ENCODE assay signal across 35 cellular contexts in genomic region chr1:210920716-210921694, GRCh38.
"Had no signal": no experiment of that assay in that cellular context is flagged by ENCODE, and none has a peak within 500 bp of the region (broad histone marks: within the 10 kb centered on the region; RNA-seq: fewer than 3 reads in every experiment).

No MANE protein-coding gene starts in this region.

- H3K9me3 ChIP-seq: adrenal gland, gastrocnemius medialis had no signal

- H3K36me3 ChIP-seq: adrenal gland, ascending aorta, breast epithelium, cardiac muscle cell, gastrocnemius medialis, heart left ventricle had no signal

- H3K4me1 Mint-ChIP-seq: activated CD4-positive, alpha-beta T cell treated with anti-CD3 and anti-CD28 coated beads for 36 hours; activated CD4-positive, alpha-beta T cell treated with anti-CD3 and anti-CD28 coated beads, Interleukin-2, amount 10 ng/mL, durations not matched to agents 24 days and 14 days; activated CD8-positive, alpha-beta memory T cell treated with anti-CD3 and anti-CD28 coated beads, Interleukin-2, amount 10 ng/mL, durations not matched to agents 7 days and 5 days; activated naive CD4-positive, alpha-beta T cell treated with anti-CD3 and anti-CD28 coated beads, Interleukin-2, amount 50 U/mL, for 24 hours; activated naive CD8-positive, alpha-beta T cell treated with anti-CD3 and anti-CD28 coated beads for 36 hours; activated naive CD8-positive, alpha-beta T cell treated with anti-CD3 and anti-CD28 coated beads, Interleukin-2, amount 50 U/mL, for 24 hours had no signal

- H3K36me3 Mint-ChIP-seq: activated CD4-positive, alpha-beta memory T cell treated with anti-CD3 and anti-CD28 coated beads for 36 hours; activated CD8-positive, alpha-beta memory T cell treated with anti-CD3 and anti-CD28 coated beads, Interleukin-2, amount 10 ng/mL, durations not matched to agents 7 days and 5 days; activated naive CD4-positive, alpha-beta T cell treated with anti-CD3 and anti-CD28 coated beads, Interleukin-2, amount 50 U/mL, for 24 hours; activated naive CD8-positive, alpha-beta T cell treated with anti-CD3 and anti-CD28 coated beads for 36 hours had no signal

- H3K4me1 ChIP-seq: adrenal gland, ascending aorta, breast epithelium, foreskin keratinocyte, gastrocnemius medialis, heart left ventricle had no signal

- DNase-seq: activated CD4-positive, alpha-beta memory T cell treated with anti-CD3 and anti-CD28 coated beads for 36 hours; activated CD4-positive, alpha-beta T cell treated with anti-CD3 and anti-CD28 coated beads for 36 hours; activated CD4-positive, alpha-beta T cell treated with anti-CD3 and anti-CD28 coated beads, Interleukin-2, amount 10 ng/mL, durations not matched to agents 24 days and 14 days; activated CD4-positive, CD25-positive, alpha-beta regulatory T cell; activated CD4-positive, CD25-positive, alpha-beta regulatory T cell treated with anti-CD3 and anti-CD28 coated beads, Interleukin-2, amount 50 U/mL, for 72 hours; activated CD8-positive, alpha-beta memory T cell treated with anti-CD3 and anti-CD28 coated beads, Interleukin-2, amount 10 ng/mL, durations not matched to agents 7 days and 5 days; activated CD8-positive, alpha-beta memory T cell treated with anti-CD3 and anti-CD28 coated beads, Interleukin-2, amount 50 U/mL, for 4 hours; activated CD8-positive, alpha-beta T cell treated with anti-CD3 and anti-CD28 coated beads, Interleukin-2, amount 10 ng/mL, durations not matched to agents 7 days and 5 days; activated effector memory CD4-positive, alpha-beta T cell treated with anti-CD3 and anti-CD28 coated beads, Interleukin-2, amount 50 U/mL, for 16 hours; activated naive CD4-positive, alpha-beta T cell treated with anti-CD3 and anti-CD28 coated beads for 36 hours; activated naive CD8-positive, alpha-beta T cell treated with anti-CD3 and anti-CD28 coated beads for 36 hours; activated naive CD8-positive, alpha-beta T cell treated with anti-CD3 and anti-CD28 coated beads, Interleukin-2, amount 50 U/mL, for 24 hours; activated T-cell treated with anti-CD3 and anti-CD28 coated beads, Interleukin-2, amount 50 U/mL, for 1 hour; activated T-cell treated with anti-CD3 and anti-CD28 coated beads, Interleukin-2, amount 50 U/mL, for 48 hours; adrenal gland; amygdala; central memory CD4-positive, alpha-beta T cell; cortex of kidney; dermis blood vessel endothelial cell; effector memory CD4-positive, alpha-beta T cell; endodermal cell; foreskin keratinocyte; gastrocnemius medialis; glutamatergic neuron; heart left ventricle; T-helper 1 cell; T-helper 17 cell had no signal

- H3K4me3 ChIP-seq: adrenal gland, ascending aorta, breast epithelium, cardiac muscle cell, gastrocnemius medialis, heart left ventricle had no signal

- H3K27ac ChIP-seq: adrenal gland, ascending aorta, breast epithelium, cardiac muscle cell, foreskin keratinocyte, gastrocnemius medialis, heart left ventricle had no signal

- H3K4me3 Mint-ChIP-seq: activated CD4-positive, alpha-beta memory T cell treated with anti-CD3 and anti-CD28 coated beads for 36 hours; activated CD4-positive, alpha-beta T cell treated with anti-CD3 and anti-CD28 coated beads for 36 hours; activated CD4-positive, alpha-beta T cell treated with anti-CD3 and anti-CD28 coated beads, Interleukin-2, amount 10 ng/mL, durations not matched to agents 24 days and 14 days; activated CD8-positive, alpha-beta memory T cell treated with anti-CD3 and anti-CD28 coated beads, Interleukin-2, amount 10 ng/mL, durations not matched to agents 7 days and 5 days; activated CD8-positive, alpha-beta T cell treated with anti-CD3 and anti-CD28 coated beads, Interleukin-2, amount 10 ng/mL, durations not matched to agents 7 days and 5 days; activated naive CD4-positive, alpha-beta T cell treated with anti-CD3 and anti-CD28 coated beads for 36 hours; activated naive CD4-positive, alpha-beta T cell treated with anti-CD3 and anti-CD28 coated beads, Interleukin-2, amount 50 U/mL, for 24 hours; activated naive CD8-positive, alpha-beta T cell treated with anti-CD3 and anti-CD28 coated beads for 36 hours; activated naive CD8-positive, alpha-beta T cell treated with anti-CD3 and anti-CD28 coated beads, Interleukin-2, amount 50 U/mL, for 24 hours; activated T-helper 1 cell treated with anti-CD3 and anti-CD28 coated beads, Interleukin-12 subunit alpha, Interleukin-12 subunit beta, Interleukin-2, Interleukin-4 antibody, amounts not matched to agents 30 ng/mL and 10 ng/mL and 1 ng/mL, durations not matched to agents 14 hours and 24 hours and 36 hours; brain; endodermal cell; T-helper 17 cell had no signal

- H3K9me3 Mint-ChIP-seq: activated CD4-positive, alpha-beta memory T cell treated with anti-CD3 and anti-CD28 coated beads for 36 hours; activated CD4-positive, alpha-beta T cell treated with anti-CD3 and anti-CD28 coated beads, Interleukin-2, amount 10 ng/mL, durations not matched to agents 24 days and 14 days; activated naive CD4-positive, alpha-beta T cell treated with anti-CD3 and anti-CD28 coated beads for 36 hours; activated naive CD4-positive, alpha-beta T cell treated with anti-CD3 and anti-CD28 coated beads, Interleukin-2, amount 50 U/mL, for 24 hours; activated naive CD8-positive, alpha-beta T cell treated with anti-CD3 and anti-CD28 coated beads for 36 hours; activated naive CD8-positive, alpha-beta T cell treated with anti-CD3 and anti-CD28 coated beads, Interleukin-2, amount 50 U/mL, for 24 hours; activated T-helper 1 cell treated with anti-CD3 and anti-CD28 coated beads, Interleukin-12 subunit alpha, Interleukin-12 subunit beta, Interleukin-2, Interleukin-4 antibody, amounts not matched to agents 30 ng/mL and 10 ng/mL and 1 ng/mL, durations not matched to agents 14 hours and 24 hours and 36 hours; activated T-helper 2 cell treated with anti-CD3 and anti-CD28 coated beads, Interferon-gamma antibody, Interleukin-2, Interleukin-4, amounts not matched to agents 10 μg/mL and 5 μg/mL and 100 μg/mL, durations not matched to agents 14 hours and 24 hours and 36 hours; endodermal cell had no signal

- ATAC-seq: activated CD4-positive, alpha-beta T cell treated with anti-CD3 and anti-CD28 coated beads for 36 hours; activated CD8-positive, alpha-beta memory T cell treated with anti-CD3 and anti-CD28 coated beads, Interleukin-2, amount 10 ng/mL, durations not matched to agents 7 days and 5 days; activated CD8-positive, alpha-beta T cell treated with anti-CD3 and anti-CD28 coated beads, Interleukin-2, amount 10 ng/mL, durations not matched to agents 7 days and 5 days; activated naive CD8-positive, alpha-beta T cell treated with anti-CD3 and anti-CD28 coated beads, Interleukin-2, amount 50 U/mL, for 24 hours; esophagus mucosa; foreskin keratinocyte; gastrocnemius medialis; heart left ventricle; T-helper 17 cell had no signal

- H3K27me3 ChIP-seq: adrenal gland, ascending aorta, breast epithelium, cardiac muscle cell, gastrocnemius medialis, heart left ventricle had no signal

- H3K27ac Mint-ChIP-seq: activated CD4-positive, alpha-beta memory T cell treated with anti-CD3 and anti-CD28 coated beads for 36 hours; activated CD4-positive, alpha-beta T cell treated with anti-CD3 and anti-CD28 coated beads for 36 hours; activated CD4-positive, alpha-beta T cell treated with anti-CD3 and anti-CD28 coated beads, Interleukin-2, amount 10 ng/mL, durations not matched to agents 24 days and 14 days; activated CD8-positive, alpha-beta memory T cell treated with anti-CD3 and anti-CD28 coated beads, Interleukin-2, amount 10 ng/mL, durations not matched to agents 7 days and 5 days; activated CD8-positive, alpha-beta T cell treated with anti-CD3 and anti-CD28 coated beads, Interleukin-2, amount 10 ng/mL, durations not matched to agents 7 days and 5 days; activated naive CD4-positive, alpha-beta T cell treated with anti-CD3 and anti-CD28 coated beads for 36 hours; activated naive CD4-positive, alpha-beta T cell treated with anti-CD3 and anti-CD28 coated beads, Interleukin-2, amount 50 U/mL, for 24 hours; activated naive CD8-positive, alpha-beta T cell treated with anti-CD3 and anti-CD28 coated beads for 36 hours; activated naive CD8-positive, alpha-beta T cell treated with anti-CD3 and anti-CD28 coated beads, Interleukin-2, amount 50 U/mL, for 24 hours; activated T-helper 1 cell treated with anti-CD3 and anti-CD28 coated beads, Interleukin-12 subunit alpha, Interleukin-12 subunit beta, Interleukin-2, Interleukin-4 antibody, amounts not matched to agents 30 ng/mL and 10 ng/mL and 1 ng/mL, durations not matched to agents 14 hours and 24 hours and 36 hours; activated T-helper 2 cell treated with anti-CD3 and anti-CD28 coated beads, Interferon-gamma antibody, Interleukin-2, Interleukin-4, amounts not matched to agents 10 μg/mL and 5 μg/mL and 100 μg/mL, durations not matched to agents 14 hours and 24 hours and 36 hours; brain; endodermal cell; T-helper 17 cell had no signal
